ENCODE assay signal across 18 cellular contexts in the genomic region with DNA sequence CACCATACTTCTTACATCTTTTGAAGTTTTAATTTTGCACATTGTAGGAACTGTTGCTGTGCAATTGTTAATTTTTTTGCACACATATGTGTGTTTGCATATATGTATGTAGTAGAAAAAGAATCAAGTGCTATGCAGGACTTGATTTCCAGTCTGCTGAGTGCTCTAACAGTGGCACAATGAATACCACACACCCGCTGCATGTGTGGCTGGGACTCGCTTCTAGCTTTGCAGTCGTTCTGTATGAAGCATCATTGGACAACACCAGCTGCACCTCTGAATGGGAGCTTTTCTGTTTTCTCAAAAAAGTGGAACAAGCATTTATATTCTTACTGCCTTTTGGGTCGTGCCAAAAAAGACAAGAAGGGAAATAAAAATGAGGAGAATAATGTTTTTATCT.
DNase-seq lines count a peak whose midpoint lies in the region; ATAC-seq and TF ChIP-seq lines count a peak whose summit lies in the region.
"Had no signal": no experiment of that assay in that cellular context is flagged by ENCODE, and none has a peak within 500 bp of the region (broad histone marks: within the 10 kb centered on the region; RNA-seq: fewer than 3 reads in every experiment).

No MANE protein-coding gene starts in this region.

- CTCF ChIA-PET in CD4-positive, alpha-beta T cell (lab: Charles Lee) = no interaction called here
- CTCF ChIA-PET in mammary epithelial cell (lab: Charles Lee; ENCODE audit: low non-redundant PET) = no interaction called here

- H3K4me1 Mint-ChIP-seq in CD4-positive, alpha-beta T cell (ENCODE audit: low read depth) = peaks cover 84% of the 10 kb centered on the region
- H3K4me1 Mint-ChIP-seq in T-helper 17 cell = peaks cover 23% of the 10 kb centered on the region

- WGBS in sigmoid colon, 2 donors = 83 to 88% methylated on average over 4 of the region's 4 CpGs
- WGBS in mammary epithelial cell (ENCODE audit: low coverage, missing lambda C conversion rate) = 94% methylated on average over 4 of the region's 4 CpGs

- TF ChIP-seq POLR2A in sigmoid colon (IDR thresholded peaks at IDR 0.05) = no peak

- H3K27me3 ChIP-seq in CD4-positive, alpha-beta T cell (ENCODE audit: control insufficient read depth, insufficient read depth, low read length) = no peaks in the 10 kb centered on the region
- no peaks in the 10 kb centered on the region for H3K27me3 ChIP-seq in sigmoid colon
- H3K27me3 ChIP-seq in mammary epithelial cell (ENCODE audit: insufficient read depth, low read length) = no peaks in the 10 kb centered on the region
- no peaks in the 10 kb centered on the region for H3K27me3 ChIP-seq in left lung
- H3K27me3 ChIP-seq: body of pancreas, ovary had no signal

- no peak overlapping the region for H2AFZ ChIP-seq in mammary epithelial cell (ENCODE audit: low read depth, low read length)

- no peak overlapping the region for H3K27ac ChIP-seq in CD4-positive, alpha-beta T cell (ENCODE audit: low read depth, low read length)
- H3K27ac ChIP-seq in sigmoid colon = peak overlapping the region in 3 of 4 donors; percentile 51 to 66 (median 61)
- H3K27ac ChIP-seq in mammary epithelial cell (ENCODE audit: insufficient read depth, low read depth, low read length) = no peak overlapping the region
- H3K27ac ChIP-seq in left lung = no peak overlapping the region
- H3K27ac ChIP-seq: body of pancreas, ovary had no signal

- peak overlapping the region; percentile 42 for H3K27ac Mint-ChIP-seq in CD4-positive, alpha-beta T cell
- peak overlapping the region; percentile 67 for H3K27ac Mint-ChIP-seq in T-helper 17 cell
- H3K27ac Mint-ChIP-seq: activated naive CD4-positive, alpha-beta T cell treated with anti-CD3 and anti-CD28 coated beads, Interleukin-2, amount 10 ng/mL, durations not matched to agents 7 days and 5 days; endodermal cell; type B pancreatic cell had no signal

- H3K9me3 Mint-ChIP-seq in CD4-positive, alpha-beta T cell = no peaks in the 10 kb centered on the region
- H3K9me3 Mint-ChIP-seq: type B pancreatic cell had no signal

- peaks cover 0 to 66% (median 41%) of the 10 kb centered on the region in 4 donors for H3K4me1 ChIP-seq in sigmoid colon
- H3K4me1 ChIP-seq in mammary epithelial cell (ENCODE audit: insufficient read depth, low read length) = no peaks in the 10 kb centered on the region
- peaks cover 0 to 23% of the 10 kb centered on the region in 2 donors for H3K4me1 ChIP-seq in left lung

- H3K4me3 Mint-ChIP-seq in CD4-positive, alpha-beta T cell = peak overlapping the region; percentile 0
- no peak overlapping the region for H3K4me3 Mint-ChIP-seq in T-helper 17 cell
- H3K4me3 Mint-ChIP-seq: activated naive CD4-positive, alpha-beta T cell treated with anti-CD3 and anti-CD28 coated beads, Interleukin-2, amount 10 ng/mL, durations not matched to agents 7 days and 5 days; endodermal cell; type B pancreatic cell had no signal

- POLR2A ChIA-PET in CD4-positive, alpha-beta T cell (lab: Charles Lee) = interaction anchor here (0.6 kb wide), 1 partner anchor 30 kb away, joined by 4 read pairs; no protein-coding TSS in a partner anchor

- dilution Hi-C loops in mammary epithelial cell (cut with HindIII; ENCODE audit: low sequenced_read_pairs) = no loop called here

- H3K9ac ChIP-seq in mammary epithelial cell (ENCODE audit: insufficient read depth, low read length) = no peak overlapping the region

- H3K9me3 ChIP-seq in CD4-positive, alpha-beta T cell (ENCODE audit: control insufficient read depth, low read length) = no peaks in the 10 kb centered on the region
- H3K9me3 ChIP-seq in T-helper 17 cell (ENCODE audit: control insufficient read depth, low read length, poor library complexity, severe bottlenecking) (no peaks in the 10 kb centered on the region), sigmoid colon (no peaks in the 10 kb centered on the region), mammary epithelial cell (replicated peaks; ENCODE audit: insufficient read depth, low read length) (no peaks in the 10 kb centered on the region), left lung (peaks cover 0 to 1% of the 10 kb centered on the region in 2 donors)
- H3K9me3 ChIP-seq: body of pancreas, ovary had no signal

- no peaks in the 10 kb centered on the region for H4K20me1 ChIP-seq in mammary epithelial cell (ENCODE audit: insufficient read depth, low read length)

- no peak for ATAC-seq in CD4-positive, alpha-beta T cell (ENCODE audit: poor library complexity)
- ATAC-seq in T-helper 17 cell = no peak
- no peak for ATAC-seq in HG03439 (IDR thresholded peaks at IDR 0.05; ENCODE audit: unreplicated experiment)
- no peak for ATAC-seq in left lung
- ATAC-seq: body of pancreas had no signal

- in situ Hi-C loops in mammary epithelial cell (cut with MboI; ENCODE audit: low sequenced_read_pairs in 2 of 2) = no loop called here

- no TSS peak for BruUV-seq in mammary epithelial cell (replicated peaks; lab: Mats Ljungman, UMichigan)

- no peak for TF ChIP-seq EP300 in sigmoid colon (IDR thresholded peaks at IDR 0.05)

- peaks cover 51% of the 10 kb centered on the region for H3K79me2 ChIP-seq in mammary epithelial cell (ENCODE audit: insufficient read depth, low read length)

- peaks cover 88% of the 10 kb centered on the region for H3K36me3 Mint-ChIP-seq in CD4-positive, alpha-beta T cell (ENCODE audit: low read depth)
- peaks cover 3% of the 10 kb centered on the region for H3K36me3 Mint-ChIP-seq in T-helper 17 cell (ENCODE audit: low read depth)

- no peak for TF ChIP-seq CTCF in CD4-positive, alpha-beta T cell (IDR thresholded peaks at IDR 0.05)
- no peak for TF ChIP-seq CTCF in sigmoid colon (IDR thresholded peaks at IDR 0.05)
- TF ChIP-seq CTCF in mammary epithelial cell (conservative IDR thresholded peaks at IDR 0.05 in 1 of 2, IDR thresholded peaks at IDR 0.05 in 1 of 2; ENCODE audit: extremely low read depth in 1 of 2, insufficient read depth in 1 of 2, low read depth in 1 of 2, low read length in 2 of 2) = no peak
- no peak for TF ChIP-seq CTCF in left lung (IDR thresholded peaks at IDR 0.05)

- H3K4me3 ChIP-seq in sigmoid colon (no peak overlapping the region), mammary epithelial cell (replicated peaks in 1 of 3; ENCODE audit: insufficient read depth in 1 of 3, low read depth in 2 of 3, low read length in 3 of 3) (no peak overlapping the region), left lung (no peak overlapping the region)
- H3K4me3 ChIP-seq: body of pancreas, lung, ovary had no signal

- H3K27me3 Mint-ChIP-seq in CD4-positive, alpha-beta T cell = no peaks in the 10 kb centered on the region
- H3K27me3 Mint-ChIP-seq in T-helper 17 cell = no peaks in the 10 kb centered on the region
- H3K27me3 Mint-ChIP-seq: activated naive CD4-positive, alpha-beta T cell treated with anti-CD3 and anti-CD28 coated beads, Interleukin-2, amount 10 ng/mL, durations not matched to agents 7 days and 5 days; type B pancreatic cell had no signal

- H3K36me3 ChIP-seq in sigmoid colon = peaks cover 0 to 15% (median 12%) of the 10 kb centered on the region in 4 donors
- H3K36me3 ChIP-seq in mammary epithelial cell (ENCODE audit: insufficient read depth, low read length) = peaks cover 3% of the 10 kb centered on the region
- peaks cover 0 to 33% of the 10 kb centered on the region in 2 donors for H3K36me3 ChIP-seq in left lung
- H3K36me3 ChIP-seq: ovary had no signal

- DNase-seq in CD4-positive, alpha-beta T cell = no peak
- DNase-seq in T-helper 17 cell (no peak), head of caudate nucleus (peak in 40 of 42 donors; percentile 30 to 82 (median 65)), sigmoid colon (no peak), mammary epithelial cell (no peak), left lung (no peak)
- DNase-seq: activated CD4-positive, alpha-beta T cell treated with anti-CD3 and anti-CD28 coated beads, Interleukin-2, amount 50 U/mL, for 1 hour; activated naive CD4-positive, alpha-beta T cell treated with anti-CD3 and anti-CD28 coated beads, Interleukin-2, amount 10 ng/mL, durations not matched to agents 7 days and 5 days; body of pancreas; COR-L47; endodermal cell; IMR-90; NCI-H146; ovary; stimulated activated naive CD4-positive, alpha-beta T cell had no signal

- no peak overlapping the region for H3K4me2 ChIP-seq in mammary epithelial cell (ENCODE audit: insufficient read depth, low read depth, low read length)

- intact Hi-C loops in CD4-positive, alpha-beta T cell (cut with DNase I, micrococcal nuclease) = no loop called here
- intact Hi-C loops in head of caudate nucleus (cut with DNase I) = loop anchor here (10.0 kb wide), 1 partner anchor 566 kb away; a partner anchor contains a TSS
- intact Hi-C loops in sigmoid colon (cut with DNase I) = no loop called here
- intact Hi-C loops in mammary epithelial cell (cut with micrococcal nuclease) = no loop called here
- intact Hi-C loops in left lung (cut with DNase I) = no loop called here

Comparison
In these comparisons a context has a peak if more than half of its experiments do, and no peak if none do; other contexts are left out.
1. DNase-seq: peak in head of caudate nucleus (40 of 42); none in CD4-positive, alpha-beta T cell (0 of 10), T-helper 17 cell (0 of 3), sigmoid colon (single experiment), mammary epithelial cell (single experiment) and left lung (0 of 2).
2. H3K27ac ChIP-seq: peak in sigmoid colon (3 of 4); none in CD4-positive, alpha-beta T cell (single experiment), mammary epithelial cell (single experiment) and left lung (0 of 2).